ENCODE assay signal across 2 cellular contexts in the genomic region with DNA sequence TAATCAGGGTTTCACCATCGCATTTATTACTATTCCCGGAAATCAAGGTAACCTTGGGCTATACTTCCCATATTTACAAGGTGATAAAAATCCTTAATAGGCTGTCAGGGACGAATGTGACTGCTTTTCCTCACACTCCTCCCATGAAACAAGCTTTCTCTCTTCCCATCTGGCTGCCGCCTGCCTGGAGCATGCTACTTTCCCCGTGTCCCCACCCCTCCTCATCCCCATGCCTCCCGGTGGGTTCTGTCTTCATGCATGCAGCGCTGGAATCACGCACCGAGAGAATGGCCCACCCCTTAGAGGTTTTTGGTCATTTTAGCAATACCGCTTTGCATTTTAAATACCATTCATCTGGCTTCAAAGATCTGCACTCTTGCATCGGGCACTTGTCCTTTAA.
TF ChIP-seq lines count a peak whose summit lies in the region.

No MANE protein-coding gene starts in this region.

TF ChIP-seq in SK-N-SH, 30 proteins besides CTCF, POLR2A, EP300 and RAD21 (continued from another document):
- peak; percentile 26; the same call in 1 of the 2 replicates for TF ChIP-seq MXI1 (IDR thresholded peaks at IDR 0.05; ENCODE audit: low read depth, low read length)
TF ChIP-seq in SK-N-SH: peak in this region for 1.

TF ChIP-seq in SK-N-SH treated with all-trans-retinoic acid at 6 μM for 48 hours, 23 proteins besides CTCF, POLR2A, EP300 and RAD21 (continued from another document):
- TF ChIP-seq ZC3H10 (CRISPR knock-in tag; IDR thresholded peaks at IDR 0.05): no peak
- no peak for TF ChIP-seq ZFP3 (CRISPR knock-in tag; IDR thresholded peaks at IDR 0.05)
- no peak for TF ChIP-seq TOX (CRISPR knock-in tag; IDR thresholded peaks at IDR 0.05; ENCODE audit: borderline replicate concordance)
- TF ChIP-seq ARNTL (CRISPR knock-in tag; IDR thresholded peaks at IDR 0.05; ENCODE audit: borderline replicate concordance, low read depth): no peak
- TF ChIP-seq ZNF8 (CRISPR knock-in tag; IDR thresholded peaks at IDR 0.05): no peak
- TF ChIP-seq RARB (CRISPR knock-in tag; IDR thresholded peaks at IDR 0.05): no peak
- TF ChIP-seq, protein P1, sequence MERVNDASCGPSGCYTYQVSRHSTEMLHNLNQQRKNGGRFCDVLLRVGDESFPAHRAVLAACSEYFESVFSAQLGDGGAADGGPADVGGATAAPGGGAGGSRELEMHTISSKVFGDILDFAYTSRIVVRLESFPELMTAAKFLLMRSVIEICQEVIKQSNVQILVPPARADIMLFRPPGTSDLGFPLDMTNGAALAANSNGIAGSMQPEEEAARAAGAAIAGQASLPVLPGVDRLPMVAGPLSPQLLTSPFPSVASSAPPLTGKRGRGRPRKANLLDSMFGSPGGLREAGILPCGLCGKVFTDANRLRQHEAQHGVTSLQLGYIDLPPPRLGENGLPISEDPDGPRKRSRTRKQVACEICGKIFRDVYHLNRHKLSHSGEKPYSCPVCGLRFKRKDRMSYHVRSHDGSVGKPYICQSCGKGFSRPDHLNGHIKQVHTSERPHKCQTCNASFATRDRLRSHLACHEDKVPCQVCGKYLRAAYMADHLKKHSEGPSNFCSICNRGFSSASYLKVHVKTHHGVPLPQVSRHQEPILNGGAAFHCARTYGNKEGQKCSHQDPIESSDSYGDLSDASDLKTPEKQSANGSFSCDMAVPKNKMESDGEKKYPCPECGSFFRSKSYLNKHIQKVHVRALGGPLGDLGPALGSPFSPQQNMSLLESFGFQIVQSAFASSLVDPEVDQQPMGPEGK (CRISPR knock-in tag; IDR thresholded peaks at IDR 0.05; ENCODE audit: borderline replicate concordance): no peak
- no peak for TF ChIP-seq ZNF70 (CRISPR knock-in tag; IDR thresholded peaks at IDR 0.05)
- no peak for TF ChIP-seq ESRRG (CRISPR knock-in tag; IDR thresholded peaks at IDR 0.05)
- TF ChIP-seq GLIS3 (CRISPR knock-in tag; IDR thresholded peaks at IDR 0.05): no peak
- no peak for TF ChIP-seq BACH2 (CRISPR knock-in tag; IDR thresholded peaks at IDR 0.05; ENCODE audit: borderline replicate concordance)
- TF ChIP-seq, protein P2, sequence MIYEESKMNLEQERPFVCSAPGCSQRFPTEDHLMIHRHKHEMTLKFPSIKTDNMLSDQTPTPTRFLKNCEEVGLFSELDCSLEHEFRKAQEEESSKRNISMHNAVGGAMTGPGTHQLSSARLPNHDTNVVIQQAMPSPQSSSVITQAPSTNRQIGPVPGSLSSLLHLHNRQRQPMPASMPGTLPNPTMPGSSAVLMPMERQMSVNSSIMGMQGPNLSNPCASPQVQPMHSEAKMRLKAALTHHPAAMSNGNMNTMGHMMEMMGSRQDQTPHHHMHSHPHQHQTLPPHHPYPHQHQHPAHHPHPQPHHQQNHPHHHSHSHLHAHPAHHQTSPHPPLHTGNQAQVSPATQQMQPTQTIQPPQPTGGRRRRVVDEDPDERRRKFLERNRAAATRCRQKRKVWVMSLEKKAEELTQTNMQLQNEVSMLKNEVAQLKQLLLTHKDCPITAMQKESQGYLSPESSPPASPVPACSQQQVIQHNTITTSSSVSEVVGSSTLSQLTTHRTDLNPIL (CRISPR knock-in tag; IDR thresholded peaks at IDR 0.05; ENCODE audit: low read depth): no peak
- TF ChIP-seq, protein P3, sequence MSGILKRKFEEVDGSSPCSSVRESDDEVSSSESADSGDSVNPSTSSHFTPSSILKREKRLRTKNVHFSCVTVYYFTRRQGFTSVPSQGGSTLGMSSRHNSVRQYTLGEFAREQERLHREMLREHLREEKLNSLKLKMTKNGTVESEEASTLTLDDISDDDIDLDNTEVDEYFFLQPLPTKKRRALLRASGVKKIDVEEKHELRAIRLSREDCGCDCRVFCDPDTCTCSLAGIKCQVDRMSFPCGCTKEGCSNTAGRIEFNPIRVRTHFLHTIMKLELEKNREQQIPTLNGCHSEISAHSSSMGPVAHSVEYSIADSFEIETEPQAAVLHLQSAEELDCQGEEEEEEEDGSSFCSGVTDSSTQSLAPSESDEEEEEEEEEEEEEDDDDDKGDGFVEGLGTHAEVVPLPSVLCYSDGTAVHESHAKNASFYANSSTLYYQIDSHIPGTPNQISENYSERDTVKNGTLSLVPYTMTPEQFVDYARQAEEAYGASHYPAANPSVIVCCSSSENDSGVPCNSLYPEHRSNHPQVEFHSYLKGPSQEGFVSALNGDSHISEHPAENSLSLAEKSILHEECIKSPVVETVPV (CRISPR knock-in tag; IDR thresholded peaks at IDR 0.05): no peak
